Comparison of ENCODE assay signal across 25 cellular contexts in the genomic region with DNA sequence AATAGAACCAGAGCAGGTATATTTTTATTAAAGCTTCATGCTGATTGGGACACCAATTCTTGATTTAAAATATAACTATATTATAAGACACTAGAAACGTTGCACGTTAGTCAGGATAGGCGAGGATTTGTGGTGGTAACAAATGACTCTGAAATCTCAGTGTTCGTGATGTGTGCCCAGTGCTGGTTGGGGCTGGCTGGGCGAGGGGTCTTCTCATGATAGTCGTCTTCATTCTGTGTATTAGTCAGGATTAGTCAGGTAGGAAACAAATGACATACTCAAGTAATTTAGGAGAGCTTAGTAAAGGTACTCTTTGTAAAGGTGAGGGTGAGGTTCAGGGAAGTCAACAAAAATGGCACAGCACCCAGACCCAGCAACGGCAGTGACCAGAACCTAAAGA.
DNase-seq lines count a peak whose midpoint lies in the region; ATAC-seq lines count a peak whose summit lies in the region.
"Had no signal": no experiment of that assay in that cellular context is flagged by ENCODE, and none has a peak within 500 bp of the region (broad histone marks: within the 10 kb centered on the region; RNA-seq: fewer than 3 reads in every experiment).

No MANE protein-coding gene starts in this region.

- peak overlapping the region; percentile 93 for H2AK5ac ChIP-seq in mesenchymal stem cell (ENCODE audit: low read length, severe bottlenecking)

- no peaks in the 10 kb centered on the region for H3K9me3 Mint-ChIP-seq in immature natural killer cell

- H4K91ac ChIP-seq in mesenchymal stem cell (ENCODE audit: low read length) = no peak overlapping the region

- H3K4me2 ChIP-seq in mesenchymal stem cell (ENCODE audit: low read length, poor library complexity, severe bottlenecking) = no peak overlapping the region
- H3K4me2 ChIP-seq: BLaER1 had no signal

- H3K4me3 Mint-ChIP-seq in immature natural killer cell = no peak overlapping the region
- H3K4me3 Mint-ChIP-seq: nephron had no signal

- H3K14ac ChIP-seq in mesenchymal stem cell (ENCODE audit: low read length in 2 of 2) = no peak overlapping the region

- DNase-seq in activated CD4-positive, alpha-beta T cell treated with anti-CD3 and anti-CD28 coated beads, Interleukin-2, amount 50 U/mL, for 48 hours = peak; percentile 21 to 37
- DNase-seq in activated CD4-positive, alpha-beta T cell treated with anti-CD3 and anti-CD28 coated beads, Interleukin-2, amount 50 U/mL, for 1 hour = no peak
- peak; percentile 55 for DNase-seq in activated T-cell treated with anti-CD3 and anti-CD28 coated beads, Interleukin-2, amount 50 U/mL, for 48 hours
- DNase-seq in mesenchymal stem cell = no peak
- DNase-seq in immature natural killer cell = no peak
- no peak for DNase-seq in HCEC 1CT
- DNase-seq: ACHN; activated gamma-delta T cell treated with Interleukin-2 at 50 U/mL for 16 hours; Caco-2; central memory CD4-positive, alpha-beta T cell; DMS79 treated with DMSO at 0.1 percent for 48 hours; dorsolateral prefrontal cortex; islet precursor cell; KG1; NCI-H1436; NCI-H774; ovary; retina; SK-N-SH; spleen; WERI-Rb-1 had no signal

- H3K79me1 ChIP-seq in mesenchymal stem cell (replicated peaks; ENCODE audit: low read length, poor library complexity, severe bottlenecking) = peaks cover 3% of the 10 kb centered on the region

- peak overlapping the region; percentile 66 for H3K9ac ChIP-seq in mesenchymal stem cell (ENCODE audit: low read length)
- H3K9ac ChIP-seq: BLaER1, SK-N-SH had no signal

- H2BK5ac ChIP-seq in mesenchymal stem cell (ENCODE audit: low read depth, low read length, poor library complexity, severe bottlenecking) = no peak overlapping the region

- no peak overlapping the region for H2BK120ac ChIP-seq in mesenchymal stem cell (ENCODE audit: low read depth, low read length)

- no peak for ATAC-seq in GM21526 (IDR thresholded peaks at IDR 0.05; ENCODE audit: low FRiP score, unreplicated experiment)

- no peak overlapping the region for H3K4ac ChIP-seq in mesenchymal stem cell (ENCODE audit: low read depth in 1 of 2, low read length in 2 of 2)

- no peaks in the 10 kb centered on the region for H3K9me3 ChIP-seq in mesenchymal stem cell (ENCODE audit: control insufficient read depth, low read length)
- H3K9me3 ChIP-seq: BLaER1, Caco-2, ovary, SK-N-SH, spleen had no signal

- peaks cover 22% of the 10 kb centered on the region for H3K79me2 ChIP-seq in ACC112 (ENCODE audit: control insufficient read depth, insufficient read depth, low read length, unreplicated experiment)

- H3K36me3 ChIP-seq in ACC112 (ENCODE audit: insufficient read depth, low read length) (no peaks in the 10 kb centered on the region), mesenchymal stem cell (ENCODE audit: control insufficient read depth in 1 of 2, insufficient read depth in 2 of 2, low read depth in 1 of 2, low read length in 2 of 2) (no peaks in the 10 kb centered on the region)
- H3K36me3 ChIP-seq: BLaER1, ovary, spleen, WERI-Rb-1 had no signal

- H2AFZ ChIP-seq in ACC112 (ENCODE audit: low read length, unreplicated experiment) (no peak overlapping the region), mesenchymal stem cell (ENCODE audit: low read depth, low read length) (no peak overlapping the region)

- H3K4me1 ChIP-seq in ACC112 (ENCODE audit: control insufficient read depth, insufficient read depth, low read length, unreplicated experiment) (peaks cover 69% of the 10 kb centered on the region), mesenchymal stem cell (ENCODE audit: control insufficient read depth, insufficient read depth, low read depth, low read length) (peaks cover 2% of the 10 kb centered on the region)
- H3K4me1 ChIP-seq: BLaER1 had no signal

- no peak overlapping the region for H3K4me3 ChIP-seq in ACC112 (ENCODE audit: low read depth, low read length)
- no peak overlapping the region for H3K4me3 ChIP-seq in mesenchymal stem cell (ENCODE audit: insufficient read depth in 1 of 2, low read depth in 1 of 2, low read length in 2 of 2)
- H3K4me3 ChIP-seq: BLaER1, dorsolateral prefrontal cortex, ovary, spleen had no signal

- no peak overlapping the region for H4K8ac ChIP-seq in mesenchymal stem cell (ENCODE audit: low read length)

- WGBS in mesenchymal stem cell = 82% methylated on average over 7 of the region's 7 CpGs

- no peak overlapping the region for H2BK15ac ChIP-seq in mesenchymal stem cell (ENCODE audit: low read depth, poor library complexity, severe bottlenecking)

- H3K4me1 Mint-ChIP-seq in immature natural killer cell = no peaks in the 10 kb centered on the region

- H3K27me3 ChIP-seq in ACC112 (ENCODE audit: insufficient read depth, low read length) = no peaks in the 10 kb centered on the region
- no peaks in the 10 kb centered on the region for H3K27me3 ChIP-seq in mesenchymal stem cell (ENCODE audit: control insufficient read depth in 1 of 2, insufficient read depth in 1 of 2, low read length in 2 of 2)
- H3K27me3 ChIP-seq: BLaER1, dorsolateral prefrontal cortex, ovary, spleen had no signal

- H2BK12ac ChIP-seq in mesenchymal stem cell (ENCODE audit: low read length in 2 of 2) = peak overlapping the region in 1 of 2 experiments; percentile 83

- H3K18ac ChIP-seq in mesenchymal stem cell (ENCODE audit: low read depth in 1 of 2, low read length in 2 of 2) = peak overlapping the region in 1 of 2 experiments; percentile 21

- H3K27ac Mint-ChIP-seq in immature natural killer cell = no peak overlapping the region

- H3K23ac ChIP-seq in mesenchymal stem cell (ENCODE audit: low read length in 2 of 2) = no peak overlapping the region

- peaks cover 0 to 7% (median 0%) of the 10 kb centered on the region in 3 donors for H3K36me3 Mint-ChIP-seq in immature natural killer cell

- H3K27ac ChIP-seq in ACC112 (ENCODE audit: low read depth, low read length) (peak overlapping the region; percentile 94), mesenchymal stem cell (ENCODE audit: low read length, poor library complexity, severe bottlenecking) (no peak overlapping the region)
- H3K27ac ChIP-seq: BLaER1, dorsolateral prefrontal cortex, ovary, WERI-Rb-1 had no signal

- peaks cover 2 to 7% (median 5%) of the 10 kb centered on the region in 3 donors for H3K27me3 Mint-ChIP-seq in immature natural killer cell (ENCODE audit: low read depth in 3 of 3)

Comparison
In these comparisons a context has a peak if more than half of its experiments do, and no peak if none do; other contexts are left out.
1. DNase-seq: peak in activated CD4-positive, alpha-beta T cell treated with anti-CD3 and anti-CD28 coated beads, Interleukin-2, amount 50 U/mL, for 48 hours (2 of 2) and activated T-cell treated with anti-CD3 and anti-CD28 coated beads, Interleukin-2, amount 50 U/mL, for 48 hours (2 of 2); none in activated CD4-positive, alpha-beta T cell treated with anti-CD3 and anti-CD28 coated beads, Interleukin-2, amount 50 U/mL, for 1 hour (single experiment), mesenchymal stem cell (single experiment), immature natural killer cell (0 of 3) and HCEC 1CT (single experiment).